In the genomic region with DNA sequence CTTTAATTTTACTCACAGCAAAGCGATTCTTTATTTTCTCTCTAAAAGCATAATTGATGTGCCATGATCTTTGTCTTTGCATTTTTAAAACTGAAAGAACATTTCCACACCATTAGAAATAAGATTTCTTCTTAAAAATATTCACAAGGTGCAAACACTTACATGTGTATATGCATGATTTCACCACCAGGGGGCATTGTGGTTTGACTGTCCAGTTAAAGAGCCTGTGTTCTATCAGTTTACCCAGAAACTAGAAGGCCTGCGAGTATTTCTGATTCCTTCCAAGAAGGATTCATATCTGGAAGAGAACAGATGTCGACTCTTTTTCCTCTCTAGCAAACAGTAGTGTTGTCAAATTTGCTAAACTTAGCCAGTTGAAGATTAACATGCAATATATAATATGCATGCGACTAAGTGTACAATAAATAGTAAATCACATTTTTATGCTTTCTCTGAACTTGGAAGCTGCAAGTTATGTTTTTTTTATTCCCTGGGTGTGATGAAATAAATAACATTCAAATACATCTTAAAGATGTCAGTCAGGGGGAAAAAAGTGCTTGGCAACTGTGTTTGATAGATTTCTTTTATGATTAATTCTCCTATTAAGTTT, we compare ENCODE assay signal across 9 cellular contexts.
DNase-seq lines count a peak whose midpoint lies in the region; ATAC-seq and TF ChIP-seq lines count a peak whose summit lies in the region.
"Had no signal": no experiment of that assay in that cellular context is flagged by ENCODE, and none has a peak within 500 bp of the region (broad histone marks: within the 10 kb centered on the region; RNA-seq: fewer than 3 reads in every experiment).

No MANE protein-coding gene starts in this region.

- no peaks in the 10 kb centered on the region for H3K79me2 ChIP-seq in neural progenitor cell (ENCODE audit: low read depth)

- no peak overlapping the region for H3K4me3 Mint-ChIP-seq in neural progenitor cell

- H3K9me3 ChIP-seq in heart right ventricle (no peaks in the 10 kb centered on the region), neural progenitor cell (ENCODE audit: low read depth) (no peaks in the 10 kb centered on the region)
- H3K9me3 ChIP-seq: HAP-1 had no signal

- H3K27me3 ChIP-seq in heart right ventricle (no peaks in the 10 kb centered on the region), neural progenitor cell (no peaks in the 10 kb centered on the region)

- no peak overlapping the region for H3K4me2 ChIP-seq in neural progenitor cell

- peaks cover 2% of the 10 kb centered on the region for H3K27me3 Mint-ChIP-seq in neural progenitor cell (ENCODE audit: insufficient read depth, low read depth)

- H3K27ac ChIP-seq in heart right ventricle (no peak overlapping the region), neural progenitor cell (no peak overlapping the region)

- no peak overlapping the region for H2AFZ ChIP-seq in neural progenitor cell (replicated peaks)

- no peaks in the 10 kb centered on the region for H3K36me3 Mint-ChIP-seq in neural progenitor cell

- TF ChIP-seq CTCF in heart right ventricle (IDR thresholded peaks at IDR 0.05) (peak; percentile 79 to 93 (median 89)), epithelial cell of esophagus (IDR thresholded peaks at IDR 0.05; ENCODE audit: insufficient read depth, low read depth, low read length, missing control alignments) (peak; percentile 74), neural progenitor cell (IDR thresholded peaks at IDR 0.05) (peak; percentile 98)

- peaks cover 18% of the 10 kb centered on the region for H3F3A ChIP-seq in neural progenitor cell (ENCODE audit: low read depth)

- 29 to 31% methylated on average over 4 of the region's 4 CpGs for WGBS in heart right ventricle, 2 donors

- H3K9me3 Mint-ChIP-seq in neural progenitor cell: no peaks in the 10 kb centered on the region

- H3K27ac Mint-ChIP-seq in neural progenitor cell: no peak overlapping the region

- ATAC-seq in heart right ventricle (no peak), left cardiac atrium (no peak), GM18868 (IDR thresholded peaks at IDR 0.05; ENCODE audit: unreplicated experiment) (no peak)

- H4K20me1 ChIP-seq in neural progenitor cell (ENCODE audit: low read depth): no peaks in the 10 kb centered on the region

- intact Hi-C loops in heart right ventricle (cut with DNase I): loop anchor here (1.0 to 10.0 kb wide), 13 partner anchors 101 to 1961 kb away; partner anchors contain the start of gene MAF (in 6 of the 10)
- intact Hi-C loops in left cardiac atrium (cut with DNase I): loop anchor here (2.0 to 10.0 kb wide), 4 partner anchors 267 to 1101 kb away; partner anchors contain the start of gene MAF (in 2 of the 2)

- no peak overlapping the region for H3K9ac ChIP-seq in neural progenitor cell

- H3K4me1 Mint-ChIP-seq in neural progenitor cell: peaks cover 56% of the 10 kb centered on the region

- H3K4me3 ChIP-seq in heart right ventricle (no peak overlapping the region), epithelial cell of esophagus (ENCODE audit: low read length) (no peak overlapping the region), neural progenitor cell (no peak overlapping the region)
- H3K4me3 ChIP-seq: HAP-1 had no signal

- H3K36me3 ChIP-seq in heart right ventricle (no peaks in the 10 kb centered on the region), neural progenitor cell (no peaks in the 10 kb centered on the region)
- H3K36me3 ChIP-seq: HAP-1 had no signal

- DNase-seq in heart right ventricle (peak in 1 of 2 donors; percentile 79), left cardiac atrium (no peak), NCI-H1105 treated with DMSO at 0.1 percent for 48 hours (lab: John Stamatoyannopoulos, UW) (peak; percentile 31), epithelial cell of esophagus (ENCODE audit: low read depth) (peak; percentile 58), neural progenitor cell (ENCODE audit: low spot score) (peak; percentile 81), GOT3 (lab: John Stamatoyannopoulos, UW) (no peak)
- DNase-seq in activated CD4-positive, CD25-positive, alpha-beta regulatory T cell treated with anti-CD3 and anti-CD28 coated beads, Interleukin-2, amount 50 U/mL, for 72 hours: peak; percentile 34

- H3K4me1 ChIP-seq in heart right ventricle (peaks cover 0 to 54% (median 17%) of the 10 kb centered on the region in 9 donors), neural progenitor cell (peaks cover 37% of the 10 kb centered on the region)
- H3K4me1 ChIP-seq: HAP-1 had no signal

Comparison
In these comparisons a context has a peak if more than half of its experiments do, and no peak if none do; other contexts are left out.
1. DNase-seq: peak in NCI-H1105 treated with DMSO at 0.1 percent for 48 hours (single experiment), activated CD4-positive, CD25-positive, alpha-beta regulatory T cell treated with anti-CD3 and anti-CD28 coated beads, Interleukin-2, amount 50 U/mL, for 72 hours (single experiment), epithelial cell of esophagus (single experiment) and neural progenitor cell (single experiment); none in left cardiac atrium (single experiment) and GOT3 (single experiment).
2. Peak in every context shown above with its lines, with median percentiles within 50 percentile points of each other: CTCF ChIP-seq.